ENCODE assay signal across 15 cellular contexts in genomic region chr3:14286887-14287496, GRCh38.
DNase-seq lines count a peak whose midpoint lies in the region; TF ChIP-seq lines count a peak whose summit lies in the region.
"Had no signal": no experiment of that assay in that cellular context is flagged by ENCODE, and none has a peak within 500 bp of the region (broad histone marks: within the 10 kb centered on the region; RNA-seq: fewer than 3 reads in every experiment).

No MANE protein-coding gene starts in this region.

- H3K4me3 ChIP-seq in osteoblast (ENCODE audit: insufficient read depth, low read length) (no peak overlapping the region), Karpas-422 (ENCODE audit: low read length) (no peak overlapping the region)
- H3K4me3 ChIP-seq: Peyer's patch had no signal

- H3K9me2 ChIP-seq in Karpas-422 (replicated peaks; ENCODE audit: insufficient read depth, low read length): no peaks in the 10 kb centered on the region

- no peaks in the 10 kb centered on the region for H4K20me1 ChIP-seq in osteoblast (ENCODE audit: insufficient read depth, low read length)
- no peaks in the 10 kb centered on the region for H4K20me1 ChIP-seq in Karpas-422 (ENCODE audit: insufficient read depth, low read depth, low read length)

- no peaks in the 10 kb centered on the region for H3K36me3 ChIP-seq in osteoblast (ENCODE audit: insufficient read depth, low read length)
- no peaks in the 10 kb centered on the region for H3K36me3 ChIP-seq in Karpas-422 (ENCODE audit: insufficient read depth, low read length)
- H3K36me3 ChIP-seq: Peyer's patch had no signal

- no peak overlapping the region for H3K9ac ChIP-seq in Karpas-422 (ENCODE audit: low read length)

- H3K79me2 ChIP-seq in osteoblast (ENCODE audit: insufficient read depth, low read length) (no peaks in the 10 kb centered on the region), Karpas-422 (ENCODE audit: low read length) (no peaks in the 10 kb centered on the region)

- TF ChIP-seq CTCF in osteoblast (IDR thresholded peaks at IDR 0.05; ENCODE audit: extremely low read depth, low read depth, low read length): no peak

- no peak overlapping the region for H2AFZ ChIP-seq in osteoblast (ENCODE audit: low read length)
- no peak overlapping the region for H2AFZ ChIP-seq in Karpas-422 (ENCODE audit: low read length)

- H3K27ac ChIP-seq in osteoblast (ENCODE audit: low read depth, low read length) (no peak overlapping the region), Karpas-422 (ENCODE audit: low read length) (no peak overlapping the region)
- H3K27ac ChIP-seq: Peyer's patch had no signal

- H3K4me2 ChIP-seq in osteoblast (ENCODE audit: insufficient read depth, low read length): no peak overlapping the region
- no peak overlapping the region for H3K4me2 ChIP-seq in Karpas-422 (ENCODE audit: low read depth, low read length, poor library complexity, severe bottlenecking)

- H3K27me3 ChIP-seq in osteoblast (ENCODE audit: insufficient read depth, low read length): peaks cover 9% of the 10 kb centered on the region
- H3K27me3 ChIP-seq in Karpas-422 (ENCODE audit: low read length): no peaks in the 10 kb centered on the region
- H3K27me3 ChIP-seq: Peyer's patch had no signal

- H3K4me1 ChIP-seq in osteoblast (ENCODE audit: insufficient read depth, low read length) (no peaks in the 10 kb centered on the region), Karpas-422 (ENCODE audit: low read length) (no peaks in the 10 kb centered on the region)

- H3K9me3 ChIP-seq in osteoblast (ENCODE audit: low read depth, low read length): no peaks in the 10 kb centered on the region
- no peaks in the 10 kb centered on the region for H3K9me3 ChIP-seq in Karpas-422 (ENCODE audit: low read length)
- H3K9me3 ChIP-seq: Peyer's patch had no signal

- peak; percentile 1 to 29 for DNase-seq in NCI-H187 (lab: John Stamatoyannopoulos, UW)
- no peak for DNase-seq in NCI-H187 treated with DMSO at 0.1 percent for 48 hours (lab: John Stamatoyannopoulos, UW)
- DNase-seq in NCI-H1092 treated with DMSO at 0.1 percent for 48 hours (lab: John Stamatoyannopoulos, UW): peak; percentile 56
- DNase-seq in NCI-H69 (lab: John Stamatoyannopoulos, UW): peak; percentile 96
- peak; percentile 54 for DNase-seq in myocyte (ENCODE audit: low read depth)
- no peak for DNase-seq in activated CD8-positive, alpha-beta memory T cell treated with anti-CD3 and anti-CD28 coated beads, Interleukin-2, amount 50 U/mL, for 48 hours
- no peak for DNase-seq in osteoblast (ENCODE audit: insufficient read length, low spot score, missing footprints)
- DNase-seq in Karpas-422: no peak
- DNase-seq: activated CD8-positive, alpha-beta T cell treated with anti-CD3 and anti-CD28 coated beads for 36 hours; effector memory CD4-positive, alpha-beta T cell; KG1; kidney; NCI-H446; stimulated activated naive CD8-positive, alpha-beta T cell treated with anti-CD3 and anti-CD28 coated beads, Interleukin-15, amount 100 ng/mL, for 72 hours had no signal

Comparison
In these comparisons a context has a peak if more than half of its experiments do, and no peak if none do; other contexts are left out.
1. DNase-seq: peak in NCI-H187 (2 of 2), NCI-H1092 treated with DMSO at 0.1 percent for 48 hours (single experiment), NCI-H69 (single experiment) and myocyte (single experiment); none in NCI-H187 treated with DMSO at 0.1 percent for 48 hours (single experiment), activated CD8-positive, alpha-beta memory T cell treated with anti-CD3 and anti-CD28 coated beads, Interleukin-2, amount 50 U/mL, for 48 hours (single experiment), osteoblast (single experiment) and Karpas-422 (single experiment).